Comparison of ENCODE assay signal across 7 cellular contexts in genomic region chrX:119891961-119892692, GRCh38. TPM values are rescaled to one million over a fixed set of nuclear protein-coding genes. Genes with fewer than 3 reads are reported as not detected.
"Had no signal": no experiment of that assay in that cellular context is flagged by ENCODE, and none has a peak within 500 bp of the region (broad histone marks: within the 10 kb centered on the region; RNA-seq: fewer than 3 reads in every experiment).

No MANE protein-coding gene starts in this region.

RNA-seq across cellular contexts. Expression of gene AKAP14, which starts 3.6 kb away (rescaled TPM):
- total RNA-seq: HT-29, LHCN-M2, MCF 10A, OCI-LY7, PC-3, SK-MEL-5 had no signal
- polyA plus RNA-seq: IgD-negative memory B cell had no signal
